8 cellular contexts compared by ENCODE assay signal in genomic region chr4:122764808-122765189, GRCh38. TPM values are rescaled to one million over a fixed set of nuclear protein-coding genes. Genes with fewer than 3 reads are reported as not detected.
DNase-seq lines count a peak whose midpoint lies in the region; ATAC-seq and FAIRE-seq lines count a peak whose summit lies in the region.

No MANE protein-coding gene starts in this region.

- H3K4me3 Mint-ChIP-seq in CD4-positive, alpha-beta memory T cell, result no peak overlapping the region
- H3K4me3 Mint-ChIP-seq in T-helper 17 cell, result no peak overlapping the region

- no peaks in the 10 kb centered on the region for H3K27me3 Mint-ChIP-seq in CD4-positive, alpha-beta memory T cell
- H3K27me3 Mint-ChIP-seq in T-helper 17 cell, result peaks cover 4% of the 10 kb centered on the region

- intact Hi-C loops in CD4-positive, alpha-beta memory T cell (cut with micrococcal nuclease), result no loop called here

- no peaks in the 10 kb centered on the region for H3K9me3 ChIP-seq in CD4-positive, alpha-beta memory T cell (ENCODE audit: control insufficient read depth in 1 of 2, low read length in 2 of 2)
- no peaks in the 10 kb centered on the region for H3K9me3 ChIP-seq in T-helper 17 cell (ENCODE audit: control insufficient read depth, low read length, poor library complexity, severe bottlenecking)

- CTCF ChIA-PET in CD4-positive, alpha-beta memory T cell (lab: Charles Lee; ENCODE audit: partially characterized antibody), result no interaction called here

- no peaks in the 10 kb centered on the region for H3K9me3 Mint-ChIP-seq in CD4-positive, alpha-beta memory T cell

- POLR2A ChIA-PET in CD4-positive, alpha-beta memory T cell (lab: Charles Lee; ENCODE audit: partially characterized antibody), result no interaction called here

- no peaks in the 10 kb centered on the region for H3K36me3 Mint-ChIP-seq in CD4-positive, alpha-beta memory T cell
- H3K36me3 Mint-ChIP-seq in T-helper 17 cell (ENCODE audit: low read depth), result no peaks in the 10 kb centered on the region

- H3K27ac Mint-ChIP-seq in CD4-positive, alpha-beta memory T cell, result no peak overlapping the region
- H3K27ac Mint-ChIP-seq in T-helper 17 cell, result no peak overlapping the region

- peak; percentile 92 for ATAC-seq in GM18868 (IDR thresholded peaks at IDR 0.05; ENCODE audit: unreplicated experiment)
- peak; percentile 79 for ATAC-seq in HG02763 (IDR thresholded peaks at IDR 0.05; ENCODE audit: unreplicated experiment)
- ATAC-seq in left lobe of liver, result peak; percentile 28
- ATAC-seq in T-helper 17 cell, result no peak

- DNase-seq in RCC 7860 (ENCODE audit: low spot score) (peak; percentile 60), left lobe of liver (ENCODE audit: low spot score) (no peak), NCI-H128 (lab: John Stamatoyannopoulos, UW; ENCODE audit: unreplicated experiment) (no peak), T-helper 17 cell (no peak), NCI-H446 treated with DMSO at 0.1 percent for 48 hours (lab: John Stamatoyannopoulos, UW) (no peak)
- no peak for DNase-seq in CD4-positive, alpha-beta memory T cell

- H3K4me1 Mint-ChIP-seq in CD4-positive, alpha-beta memory T cell, result peaks cover 9 to 18% (median 13%) of the 10 kb centered on the region in 4 donors
- peaks cover 9% of the 10 kb centered on the region for H3K4me1 Mint-ChIP-seq in T-helper 17 cell

- H3K4me1 ChIP-seq in CD4-positive, alpha-beta memory T cell (ENCODE audit: insufficient read depth, low read length), result peaks cover 13% of the 10 kb centered on the region

- H3K27ac ChIP-seq in CD4-positive, alpha-beta memory T cell (ENCODE audit: low read depth, low read length), result no peak overlapping the region

- H3K4me3 ChIP-seq in CD4-positive, alpha-beta memory T cell (ENCODE audit: low read length in 2 of 2), result no peak overlapping the region

- no peaks in the 10 kb centered on the region for H3K36me3 ChIP-seq in CD4-positive, alpha-beta memory T cell (ENCODE audit: insufficient read depth, low read length)

- H3K27me3 ChIP-seq in CD4-positive, alpha-beta memory T cell (ENCODE audit: insufficient read depth, low read length), result no peaks in the 10 kb centered on the region

- peak; percentile 86 for FAIRE-seq in RCC 7860 (lab: Jason Lieb, UNC)

RNA-seq across cellular contexts. Expression of gene BBS12, which starts 32.3 kb away (rescaled TPM):
- total RNA-seq in left lobe of liver (0.55 TPM), T-helper 17 cell (1 to 10 TPM; 1.4 to 1.6 TPM)
- 1 to 10 TPM; 3.7 to 4.1 TPM for total RNA-seq in CD4-positive, alpha-beta memory T cell
- 1 to 10 TPM; 1.7 to 2.0 TPM for polyA plus RNA-seq in CD4-positive, alpha-beta memory T cell
